ENCODE assay signal across 8 cellular contexts in the genomic region with DNA sequence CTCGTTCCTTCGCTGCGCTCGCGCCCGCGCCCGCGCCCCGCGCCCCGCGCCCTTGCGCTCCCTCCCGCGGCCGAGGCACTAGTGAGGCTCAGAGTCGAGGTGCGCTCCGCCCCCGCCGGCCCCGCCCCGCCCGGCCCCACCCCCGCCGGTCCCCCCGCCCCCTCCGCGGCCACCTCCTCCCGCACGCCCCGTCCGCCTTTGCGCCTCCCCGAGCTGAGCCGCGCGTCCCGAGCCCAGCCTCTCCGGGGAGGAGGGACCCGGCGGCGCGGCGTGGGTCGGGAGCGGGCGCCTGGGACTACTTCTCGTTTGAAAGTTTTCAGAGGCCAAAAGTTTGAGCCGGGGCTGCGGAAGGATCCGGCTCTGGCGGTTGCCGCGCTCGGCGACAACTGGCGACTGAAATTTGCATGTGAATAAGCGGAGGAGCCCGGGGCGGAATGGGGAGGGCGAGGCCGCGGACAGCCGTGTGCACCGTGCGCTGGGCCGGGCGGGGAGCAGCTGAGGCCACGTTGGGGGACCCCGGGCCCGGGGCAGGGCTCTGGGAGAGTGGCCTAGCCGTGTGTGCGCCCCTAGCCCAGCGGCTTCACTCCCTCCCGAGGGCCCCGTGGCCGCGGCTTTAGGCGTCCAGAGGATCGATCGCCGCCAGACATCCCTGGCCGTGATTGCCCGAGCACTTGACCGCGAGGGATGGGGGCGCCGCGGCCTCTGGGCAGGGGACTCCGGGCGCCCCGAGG. TPM values are rescaled to one million over a fixed set of nuclear protein-coding genes. Genes with fewer than 3 reads are reported as not detected.
DNase-seq lines count a peak whose midpoint lies in the region; ATAC-seq lines count a peak whose summit lies in the region.

NOTCH1 (minus strand) TSS at position 83 of the 731 bp plus-strand sequence. CDS start 262 bp downstream, outside the sequence.

- H3K4me1 ChIP-seq in mononuclear cell (ENCODE audit: insufficient read depth, low read length) = peaks cover 68% of the 10 kb centered on the region

- peak within 1 kb of the TSS; percentile 84 for H3K4me3 ChIP-seq in mononuclear cell (ENCODE audit: low read length)

- H3K9me3 ChIP-seq in mononuclear cell (ENCODE audit: low read depth, low read length) = no peaks in the 10 kb centered on the region

- H3K27me3 ChIP-seq in mononuclear cell (ENCODE audit: insufficient read depth, low read length) = no peaks in the 10 kb centered on the region

- DNase-seq in AML-193 (lab: John Stamatoyannopoulos, UW) (peak; percentile 76 to 86), NOMO-1 treated with dmso at 0.1 percent for 144 hours (lab: John Stamatoyannopoulos, UW; ENCODE audit: unreplicated experiment) (peak; percentile 99), epidermal melanocyte (ENCODE audit: insufficient read length, low spot score) (peak; percentile 95)
- peak; percentile 83 for DNase-seq in activated CD8-positive, alpha-beta memory T cell treated with anti-CD3 and anti-CD28 coated beads, Interleukin-2, amount 50 U/mL, for 4 hours
- peak; percentile 64 to 78 for DNase-seq in stimulated activated CD8-positive, alpha-beta memory T cell treated with anti-CD3 and anti-CD28 coated beads, Interleukin-4, amount 100 ng/mL, for 1 hour (ENCODE audit: low read depth in 2 of 2, low spot score in 1 of 2)

- ATAC-seq in GM18907 (IDR thresholded peaks at IDR 0.05; ENCODE audit: unreplicated experiment) (peak; percentile 61), HG03139 (IDR thresholded peaks at IDR 0.05; ENCODE audit: unreplicated experiment) (peak; percentile 49)

RNA-seq across cellular contexts. Expression of gene NOTCH1, which starts in this region (rescaled TPM):
- 28.1 TPM for total RNA-seq in mononuclear cell

Comparison
In these comparisons a context has a peak if more than half of its experiments do, and no peak if none do; other contexts are left out.
1. Peak in every context shown above with its lines: DNase-seq, ATAC-seq and H3K4me3 ChIP-seq.